In genomic region chr5:164475339-164475977, GRCh38 we compare ENCODE assay signal across 8 cellular contexts.
DNase-seq lines count a peak whose midpoint lies in the region; ATAC-seq, FAIRE-seq and TF ChIP-seq lines count a peak whose summit lies in the region.

No MANE protein-coding gene starts in this region.

- H3K9me3 Mint-ChIP-seq in natural killer cell: no peaks in the 10 kb centered on the region
- H3K9me3 Mint-ChIP-seq in activated T-helper 17 cell treated with anti-CD3 and anti-CD28 coated beads, Interleukin-2, amount 50 U/mL, for 72 hours: peaks cover 8% of the 10 kb centered on the region

- H3K27me3 Mint-ChIP-seq in natural killer cell (ENCODE audit: low read depth in 2 of 2): no peaks in the 10 kb centered on the region
- H3K27me3 Mint-ChIP-seq in activated T-helper 17 cell treated with anti-CD3 and anti-CD28 coated beads, Interleukin-2, amount 50 U/mL, for 72 hours: no peaks in the 10 kb centered on the region

- ATAC-seq in natural killer cell (no peak), HG03095 (IDR thresholded peaks at IDR 0.05; ENCODE audit: unreplicated experiment) (no peak)
- ATAC-seq in activated T-helper 17 cell treated with anti-CD3 and anti-CD28 coated beads, Interleukin-2, amount 50 U/mL, for 72 hours (replicated peaks): no peak

- H3K4me3 Mint-ChIP-seq in natural killer cell: no peak overlapping the region
- H3K4me3 Mint-ChIP-seq in activated T-helper 17 cell treated with anti-CD3 and anti-CD28 coated beads, Interleukin-2, amount 50 U/mL, for 72 hours: no peak overlapping the region

- DNase-seq in NCI-H1417 (lab: John Stamatoyannopoulos, UW) (peak in 2 of 3 experiments; percentile 20 to 62), NCI-H1417 treated with DMSO at 0.1 percent for 48 hours (lab: John Stamatoyannopoulos, UW) (no peak), NCI-H748 (lab: John Stamatoyannopoulos, UW; ENCODE audit: unreplicated experiment) (peak; percentile 51), pons (ENCODE audit: low spot score) (peak; percentile 16), natural killer cell (no peak)

- no peak overlapping the region for H3K27ac Mint-ChIP-seq in natural killer cell
- H3K27ac Mint-ChIP-seq in activated T-helper 17 cell treated with anti-CD3 and anti-CD28 coated beads, Interleukin-2, amount 50 U/mL, for 72 hours: no peak overlapping the region

- TF ChIP-seq CTCF in natural killer cell (IDR thresholded peaks at IDR 0.05): no peak

- H3K4me1 Mint-ChIP-seq in natural killer cell: no peaks in the 10 kb centered on the region
- no peaks in the 10 kb centered on the region for H3K4me1 Mint-ChIP-seq in activated T-helper 17 cell treated with anti-CD3 and anti-CD28 coated beads, Interleukin-2, amount 50 U/mL, for 72 hours

- FAIRE-seq in endometrium (lab: Jason Lieb, UNC): peak; percentile 59

- intact Hi-C loops in natural killer cell (cut with micrococcal nuclease): no loop called here

- H3K36me3 Mint-ChIP-seq in natural killer cell: no peaks in the 10 kb centered on the region
- no peaks in the 10 kb centered on the region for H3K36me3 Mint-ChIP-seq in activated T-helper 17 cell treated with anti-CD3 and anti-CD28 coated beads, Interleukin-2, amount 50 U/mL, for 72 hours (ENCODE audit: low read depth)

Comparison
In these comparisons a context has a peak if more than half of its experiments do, and no peak if none do; other contexts are left out.
1. DNase-seq: peak in NCI-H1417 (2 of 3), NCI-H748 (single experiment) and pons (single experiment); none in NCI-H1417 treated with DMSO at 0.1 percent for 48 hours (single experiment) and natural killer cell (single experiment).